14 cellular contexts compared by ENCODE assay signal in genomic region chr5:133106343-133106742, GRCh38.
"Had no signal": no experiment of that assay in that cellular context is flagged by ENCODE, and none has a peak within 500 bp of the region (broad histone marks: within the 10 kb centered on the region; RNA-seq: fewer than 3 reads in every experiment).

No MANE protein-coding gene starts in this region.

- DNase-seq: activated CD4-positive, alpha-beta T cell treated with anti-CD3 and anti-CD28 coated beads for 36 hours; activated CD8-positive, alpha-beta T cell treated with anti-CD3 and anti-CD28 coated beads, Interleukin-2, amount 10 ng/mL, durations not matched to agents 7 days and 5 days; anterior cingulate cortex; cerebellar nuclear complex; dermis blood vessel endothelial cell; endodermal cell; left ventricle myocardium superior; substantia nigra; trophoblast cell had no signal

- H3K9me3 Mint-ChIP-seq: activated naive CD4-positive, alpha-beta T cell treated with anti-CD3 and anti-CD28 coated beads, Interleukin-2, amount 50 U/mL, for 72 hours; stimulated activated effector memory CD8-positive, alpha-beta T cell treated with anti-CD3 and anti-CD28 coated beads, Interleukin-12 subunit alpha, Interleukin-12 subunit beta, amount 100 ng/mL, for 72 hours had no signal

- H2AFZ ChIP-seq: hepatocyte had no signal

- H3K4me3 ChIP-seq: hepatocyte, right atrium auricular region, skin epidermis had no signal

- H3K27me3 Mint-ChIP-seq: activated CD4-positive, alpha-beta T cell treated with anti-CD3 and anti-CD28 coated beads for 36 hours had no signal

- H3K27me3 ChIP-seq: hepatocyte, right atrium auricular region had no signal

- H3K79me2 ChIP-seq: hepatocyte had no signal

- H3K27ac Mint-ChIP-seq: activated CD4-positive, alpha-beta T cell treated with anti-CD3 and anti-CD28 coated beads for 36 hours; activated CD8-positive, alpha-beta T cell treated with anti-CD3 and anti-CD28 coated beads, Interleukin-2, amount 10 ng/mL, durations not matched to agents 7 days and 5 days; stimulated activated effector memory CD8-positive, alpha-beta T cell treated with anti-CD3 and anti-CD28 coated beads, Interleukin-12 subunit alpha, Interleukin-12 subunit beta, amount 100 ng/mL, for 72 hours had no signal

- H3K4me3 Mint-ChIP-seq: activated CD4-positive, alpha-beta T cell treated with anti-CD3 and anti-CD28 coated beads for 36 hours; activated CD8-positive, alpha-beta T cell treated with anti-CD3 and anti-CD28 coated beads, Interleukin-2, amount 10 ng/mL, durations not matched to agents 7 days and 5 days; endodermal cell; stimulated activated effector memory CD8-positive, alpha-beta T cell treated with anti-CD3 and anti-CD28 coated beads, Interleukin-12 subunit alpha, Interleukin-12 subunit beta, amount 100 ng/mL, for 72 hours had no signal

- H3K27ac ChIP-seq: hepatocyte, right atrium auricular region, skin epidermis had no signal

- ATAC-seq: activated CD4-positive, alpha-beta T cell treated with anti-CD3 and anti-CD28 coated beads for 36 hours had no signal

- H3K9me3 ChIP-seq: right atrium auricular region had no signal

- H3K4me2 ChIP-seq: hepatocyte had no signal
